Comparison of ENCODE assay signal across 25 cellular contexts in the genomic region with DNA sequence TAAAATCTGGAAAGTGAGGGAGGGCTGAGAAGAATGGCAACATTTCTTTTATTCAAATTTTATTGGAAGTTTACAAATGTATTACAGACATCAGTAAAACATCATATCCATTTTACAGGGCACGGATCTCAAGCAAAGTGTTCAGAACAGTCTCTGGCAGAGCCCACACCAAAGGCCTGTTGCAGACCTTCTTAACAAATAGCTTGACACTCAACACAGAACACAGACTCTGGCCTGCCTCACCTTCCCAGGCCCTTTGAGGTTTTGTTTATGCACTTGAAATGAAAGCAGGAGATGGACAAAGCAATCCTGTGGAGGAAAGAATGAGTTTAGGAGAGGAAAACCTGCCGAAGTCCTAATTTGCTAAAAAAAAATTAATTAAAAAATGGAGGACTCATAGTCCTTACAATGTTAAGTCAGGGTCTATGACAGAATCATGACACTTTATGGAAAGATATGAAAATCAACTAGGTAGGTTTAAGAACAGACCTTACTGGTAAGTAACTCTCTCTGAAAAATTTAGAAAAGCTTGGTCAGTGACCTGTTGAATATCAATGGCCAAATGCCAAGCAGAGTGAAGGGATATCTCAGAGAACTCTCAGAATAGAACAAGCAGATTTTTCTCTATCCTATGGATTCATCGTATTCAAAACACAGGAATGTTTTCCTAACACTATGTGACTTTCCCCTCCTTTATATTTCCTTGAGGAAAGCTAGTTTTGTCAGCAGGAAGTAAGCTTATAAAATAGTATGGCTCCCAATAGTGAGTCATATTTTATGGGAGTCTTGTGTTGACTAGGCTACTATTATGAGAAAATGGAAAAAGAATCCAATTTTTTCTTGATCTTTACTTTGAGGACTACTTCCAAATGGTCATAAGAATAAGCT.
DNase-seq lines count a peak whose midpoint lies in the region; ATAC-seq and TF ChIP-seq lines count a peak whose summit lies in the region.
"Had no signal": no experiment of that assay in that cellular context is flagged by ENCODE, and none has a peak within 500 bp of the region (broad histone marks: within the 10 kb centered on the region; RNA-seq: fewer than 3 reads in every experiment).

No MANE protein-coding gene starts in this region.

- peak overlapping the region; percentile 61 for H3K9ac ChIP-seq in PC-3 (ENCODE audit: low read length)

- no peak overlapping the region for H3K4me3 ChIP-seq in PC-3 (ENCODE audit: low read length)
- H3K4me3 ChIP-seq: skin epidermis, stomach, tibial artery had no signal

- BruUV-seq in PC-3 (replicated peaks; lab: Mats Ljungman, UMichigan) = no TSS peak

- H4K20me1 ChIP-seq in PC-3 (ENCODE audit: low read length) = no peaks in the 10 kb centered on the region

- H3K36me3 ChIP-seq in PC-3 (ENCODE audit: low read depth, low read length) = no peaks in the 10 kb centered on the region

- H3K79me2 ChIP-seq in PC-3 (ENCODE audit: low read length) = no peaks in the 10 kb centered on the region

- H3F3A ChIP-seq in PC-3 (ENCODE audit: low read length, unreplicated experiment) = no peaks in the 10 kb centered on the region

- H3K4me1 ChIP-seq in PC-3 (ENCODE audit: insufficient read depth, low read length) (peaks cover 37% of the 10 kb centered on the region), foreskin keratinocyte (peaks cover 5% of the 10 kb centered on the region)
- H3K4me1 ChIP-seq: tibial artery had no signal

- DNase-seq in SIG-M5 treated with dmso at 0.1 percent for 504 hours (lab: John Stamatoyannopoulos, UW; ENCODE audit: unreplicated experiment) (peak; percentile 66), SIG-M5 (lab: John Stamatoyannopoulos, UW) (no peak), PC-3 (peak; percentile 73), foreskin keratinocyte (no peak), renal cortical epithelial cell (ENCODE audit: low read depth) (peak; percentile 43), NCI-H1092 treated with DMSO at 0.1 percent for 48 hours (lab: John Stamatoyannopoulos, UW) (no peak), DMS153 (lab: John Stamatoyannopoulos, UW) (no peak)
- DNase-seq: activated CD4-positive, alpha-beta memory T cell treated with anti-CD3 and anti-CD28 coated beads for 36 hours; activated CD4-positive, CD25-positive, alpha-beta regulatory T cell treated with anti-CD3 and anti-CD28 coated beads, Interleukin-2, amount 50 U/mL, for 72 hours; activated CD8-positive, alpha-beta memory T cell treated with anti-CD3 and anti-CD28 coated beads, Interleukin-2, amount 50 U/mL, for 4 hours; caudate nucleus; IMR-90; naive thymus-derived CD8-positive, alpha-beta T cell; NCI-H1048; NCI-H187; NCI-H526; stimulated activated CD4-positive, alpha-beta T cell treated with anti-CD3 and anti-CD28 coated beads, Interleukin-2, amount 100 ng/mL, for 24 hours; stomach; T-helper 1 cell; tibial artery had no signal

- intact Hi-C loops in PC-3 (cut with micrococcal nuclease) = loop anchor here (1.0 to 5.0 kb wide), 3 partner anchors 31 to 67 kb away; no protein-coding TSS in a partner anchor

- H3K9me3 ChIP-seq in PC-3 (ENCODE audit: low read length) = no peaks in the 10 kb centered on the region
- H3K9me3 ChIP-seq: stomach, tibial artery had no signal

- H3K27me3 ChIP-seq in PC-3 (ENCODE audit: low read length) (no peaks in the 10 kb centered on the region), foreskin keratinocyte (no peaks in the 10 kb centered on the region)
- H3K27me3 ChIP-seq: stomach, tibial artery had no signal

- ATAC-seq in PC-3 (peak; percentile 72), foreskin keratinocyte (peak; percentile 34), GM18873 (IDR thresholded peaks at IDR 0.05; ENCODE audit: low FRiP score, unreplicated experiment) (no peak)
- ATAC-seq: HCT116; naive thymus-derived CD8-positive, alpha-beta T cell; Panc1 had no signal

- TF ChIP-seq CTCF in PC-3 (conservative IDR thresholded peaks at IDR 0.05; ENCODE audit: low read depth, low read length) (no peak), foreskin keratinocyte (conservative IDR thresholded peaks at IDR 0.05) (no peak)

- H3K4me2 ChIP-seq in PC-3 (ENCODE audit: low read length) = peak overlapping the region; percentile 39

- H3K27ac ChIP-seq in PC-3 (ENCODE audit: low read length) (peak overlapping the region; percentile 89), foreskin keratinocyte (no peak overlapping the region)
- H3K27ac ChIP-seq: 22Rv1, skin epidermis, stomach, tibial artery had no signal

- POLR2A ChIA-PET in PC-3 (lab: Charles Lee; ENCODE audit: unreplicated experiment) = no interaction called here

- CTCF ChIA-PET in PC-3 (lab: Charles Lee) = no interaction called here

- no peak overlapping the region for H2AFZ ChIP-seq in PC-3 (ENCODE audit: low read length)

- no peaks in the 10 kb centered on the region for H3K9me2 ChIP-seq in PC-3 (replicated peaks; ENCODE audit: low read length)

Comparison
In these comparisons a context has a peak if more than half of its experiments do, and no peak if none do; other contexts are left out.
1. DNase-seq: peak in SIG-M5 treated with dmso at 0.1 percent for 504 hours (single experiment), PC-3 (single experiment) and renal cortical epithelial cell (single experiment); none in SIG-M5 (single experiment), foreskin keratinocyte (0 of 2), NCI-H1092 treated with DMSO at 0.1 percent for 48 hours (single experiment) and DMS153 (single experiment).